ENCODE assay signal across 1 cellular context in the genomic region with DNA sequence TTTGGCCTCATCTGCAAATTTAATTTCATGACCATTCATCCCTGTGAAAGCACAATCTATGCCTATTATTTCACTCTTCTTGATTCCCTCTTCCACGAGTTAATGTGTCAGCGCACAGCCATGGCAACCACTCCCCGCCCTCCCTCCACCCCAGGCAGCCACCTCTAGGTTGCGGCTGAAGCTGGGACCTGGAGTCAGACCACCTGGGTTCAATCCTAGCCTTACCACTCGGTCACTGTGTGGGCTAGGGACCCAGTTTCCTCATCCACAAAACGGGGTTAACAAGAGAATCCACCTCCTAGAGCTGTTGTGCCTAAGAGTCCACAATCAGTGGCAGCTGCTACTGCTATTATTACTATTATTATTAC.
TF ChIP-seq lines count a peak whose summit lies in the region.

No MANE protein-coding gene starts in this region.

TF ChIP-seq in H1, 55 proteins besides CTCF, POLR2A, EP300 and RAD21:
- TF ChIP-seq YY1 (IDR thresholded peaks at IDR 0.05; ENCODE audit: low read depth, low read length) (no peak), FOSL1 (IDR thresholded peaks at IDR 0.05; ENCODE audit: insufficient read depth, low read depth, low read length) (no peak), TBP (IDR thresholded peaks at IDR 0.05; ENCODE audit: low read depth, low read length) (no peak), BCL11A (IDR thresholded peaks at IDR 0.05; ENCODE audit: low read depth in 2 of 2, low read length in 2 of 2) (no peak), RFX5 (IDR thresholded peaks at IDR 0.05; ENCODE audit: borderline replicate concordance, low read depth, low read length) (no peak), SAP30 (IDR thresholded peaks at IDR 0.05; ENCODE audit: insufficient read depth, insufficient replicate concordance, low read length) (no peak), CREB1 (IDR thresholded peaks at IDR 0.05) (no peak), ZNF274 (IDR thresholded peaks at IDR 0.05; ENCODE audit: borderline replicate concordance, extremely low read depth, low read length) (no peak), SRF (IDR thresholded peaks at IDR 0.05; ENCODE audit: low read depth, low read length) (no peak), SIRT6 (IDR thresholded peaks at IDR 0.05; ENCODE audit: low read length) (no peak), CTBP2 (IDR thresholded peaks at IDR 0.05; ENCODE audit: borderline replicate concordance, insufficient read depth, insufficient read length, low read length) (no peak), SUZ12 (IDR thresholded peaks at IDR 0.05; ENCODE audit: low read length) (no peak), TEAD4 (IDR thresholded peaks at IDR 0.05; ENCODE audit: low read depth, low read length) (no peak), JUND (IDR thresholded peaks at IDR 0.05; ENCODE audit: low read length) (no peak), KDM1A (IDR thresholded peaks at IDR 0.05; ENCODE audit: borderline replicate concordance, low read length) (no peak), CBX5 (IDR thresholded peaks at IDR 0.05; ENCODE audit: low read depth, low read length) (no peak), MAX (IDR thresholded peaks at IDR 0.05) (no peak), POU5F1 (IDR thresholded peaks at IDR 0.05; ENCODE audit: low read depth, low read length) (no peak), SIX5 (IDR thresholded peaks at IDR 0.05; ENCODE audit: low read depth, low read length) (no peak)
- TF ChIP-seq, protein P1, sequence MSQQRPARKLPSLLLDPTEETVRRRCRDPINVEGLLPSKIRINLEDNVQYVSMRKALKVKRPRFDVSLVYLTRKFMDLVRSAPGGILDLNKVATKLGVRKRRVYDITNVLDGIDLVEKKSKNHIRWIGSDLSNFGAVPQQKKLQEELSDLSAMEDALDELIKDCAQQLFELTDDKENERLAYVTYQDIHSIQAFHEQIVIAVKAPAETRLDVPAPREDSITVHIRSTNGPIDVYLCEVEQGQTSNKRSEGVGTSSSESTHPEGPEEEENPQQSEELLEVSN (IDR thresholded peaks at IDR 0.05) = no peak
